ENCODE assay signal across 17 cellular contexts in the genomic region with DNA sequence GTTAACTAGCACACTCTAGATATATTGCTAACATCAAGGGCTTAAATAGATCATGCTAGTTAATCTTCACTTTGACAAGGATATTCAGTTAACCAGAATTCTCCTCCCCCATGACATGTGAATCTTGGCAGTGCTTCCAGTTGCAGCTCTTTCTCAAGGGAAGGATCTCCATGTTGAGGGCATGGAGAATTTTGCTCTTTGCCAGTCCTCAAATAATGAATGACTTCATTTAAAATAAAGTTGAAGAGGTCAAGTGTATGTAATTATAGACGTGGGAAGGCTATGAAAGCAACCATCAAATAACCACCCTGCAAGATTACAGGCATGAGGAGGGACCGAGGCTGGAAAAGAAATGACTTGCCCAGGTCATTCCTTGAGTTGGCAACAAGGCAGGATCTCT.
DNase-seq lines count a peak whose midpoint lies in the region; ATAC-seq lines count a peak whose summit lies in the region.
"Had no signal": no experiment of that assay in that cellular context is flagged by ENCODE, and none has a peak within 500 bp of the region (broad histone marks: within the 10 kb centered on the region; RNA-seq: fewer than 3 reads in every experiment).

No MANE protein-coding gene starts in this region.

- 49% methylated on average over 2 of the region's 2 CpGs for WGBS in right cardiac atrium

- no peak overlapping the region for H3K4me3 ChIP-seq in right cardiac atrium (ENCODE audit: low read length)
- H3K4me3 ChIP-seq: GM12878, GM23338 had no signal

- peaks cover 1% of the 10 kb centered on the region for H3K4me1 ChIP-seq in right cardiac atrium (ENCODE audit: control insufficient read depth, insufficient read depth, low read length)

- H3K9me3 ChIP-seq in right cardiac atrium (ENCODE audit: control insufficient read depth, low read length), result no peaks in the 10 kb centered on the region

- H3K27ac ChIP-seq in right cardiac atrium (ENCODE audit: low read length), result peak overlapping the region; percentile 44

- ATAC-seq in right cardiac atrium (peak in 1 of 2 donors; percentile 10), Right ventricle myocardium inferior (no peak)
- ATAC-seq: GM12878, GM23338, HCT116 had no signal

- H3K27me3 ChIP-seq in right cardiac atrium (ENCODE audit: control insufficient read depth, insufficient read depth), result no peaks in the 10 kb centered on the region

- DNase-seq in right cardiac atrium (no peak), Right ventricle myocardium inferior (ENCODE audit: missing footprints) (no peak), NCI-H69 (lab: John Stamatoyannopoulos, UW) (peak; percentile 61), myocyte (ENCODE audit: low read depth) (peak; percentile 67), DMS114 treated with DMSO at 0.1 percent for 48 hours (lab: John Stamatoyannopoulos, UW; ENCODE audit: unreplicated experiment) (no peak), pons (ENCODE audit: low spot score) (no peak)
- DNase-seq: ACHN; C1 segment of cervical spinal cord; CD4-positive, alpha-beta memory T cell; COR-L47; DMS79; EL; GDM1; H9 had no signal

- intact Hi-C loops in right cardiac atrium (cut with DNase I) (loop anchor here in 3 of 4 donors (5.0 to 10.0 kb wide), 3 partner anchors 70 to 87 kb away; a partner anchor contains a TSS), Right ventricle myocardium inferior (cut with DNase I) (loop anchor here (5.0 to 10.0 kb wide), 2 partner anchors 78 to 290 kb away; no protein-coding TSS in a partner anchor)

Comparison
In these comparisons a context has a peak if more than half of its experiments do, and no peak if none do; other contexts are left out.
1. DNase-seq: peak in NCI-H69 (single experiment) and myocyte (single experiment); none in right cardiac atrium (0 of 3), Right ventricle myocardium inferior (single experiment), DMS114 treated with DMSO at 0.1 percent for 48 hours (single experiment) and pons (single experiment).